ENCODE assay signal across 23 cellular contexts in the genomic region with DNA sequence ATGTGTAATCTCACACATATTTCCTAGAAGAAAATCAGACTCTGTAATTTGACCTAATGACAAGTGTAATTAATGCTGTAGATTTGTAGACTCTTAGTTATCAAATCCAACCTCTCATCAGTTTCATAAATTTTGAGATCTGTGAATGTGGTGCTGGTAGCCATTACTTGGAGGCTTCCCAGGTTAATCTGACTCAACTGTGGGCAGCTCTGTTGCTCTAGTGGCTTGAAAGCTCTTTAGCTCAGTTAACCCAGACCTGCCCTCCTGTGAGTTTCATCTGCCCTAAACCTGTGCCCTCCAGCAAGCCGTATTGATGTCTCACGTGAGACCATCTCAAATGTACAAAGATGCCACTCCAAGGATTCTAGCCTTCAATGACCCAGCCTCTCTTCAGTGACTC.
DNase-seq lines count a peak whose midpoint lies in the region; ATAC-seq, FAIRE-seq and TF ChIP-seq lines count a peak whose summit lies in the region.
"Had no signal": no experiment of that assay in that cellular context is flagged by ENCODE, and none has a peak within 500 bp of the region (broad histone marks: within the 10 kb centered on the region; RNA-seq: fewer than 3 reads in every experiment).

No MANE protein-coding gene starts in this region.

- H3K27ac Mint-ChIP-seq in astrocyte (ENCODE audit: unreplicated experiment) = no peak overlapping the region
- H3K27ac Mint-ChIP-seq: CD14-positive monocyte, IgD-negative memory B cell had no signal

- H3K9me3 ChIP-seq in right cardiac atrium (ENCODE audit: control insufficient read depth, low read length) = no peaks in the 10 kb centered on the region
- no peaks in the 10 kb centered on the region for H3K9me3 ChIP-seq in astrocyte (ENCODE audit: insufficient read depth, low read depth, low read length)
- no peaks in the 10 kb centered on the region for H3K9me3 ChIP-seq in aorta (ENCODE audit: control insufficient read depth, low read length)
- H3K9me3 ChIP-seq: Caco-2 had no signal

- no peak overlapping the region for H3K27ac ChIP-seq in right cardiac atrium (ENCODE audit: low read length)
- H3K27ac ChIP-seq in astrocyte (ENCODE audit: low read depth, low read length) = no peak overlapping the region
- H3K27ac ChIP-seq in aorta (ENCODE audit: low read depth in 1 of 2, low read length in 2 of 2) = no peak overlapping the region
- H3K27ac ChIP-seq: RWPE1 had no signal

- FAIRE-seq in astrocyte (lab: Jason Lieb, UNC) = peak; percentile 5
- FAIRE-seq: GM12891, H1 had no signal

- TF ChIP-seq CTCF in astrocyte (IDR thresholded peaks at IDR 0.05; ENCODE audit: insufficient read depth, low read depth, low read length) (no peak), fibroblast of the aortic adventitia (IDR thresholded peaks at IDR 0.05; ENCODE audit: insufficient read depth, low read length) (no peak)

- no peak overlapping the region for H3K4me2 ChIP-seq in astrocyte (ENCODE audit: low read length)

- 93% methylated on average over 2 of the region's 2 CpGs for WGBS in right cardiac atrium
- WGBS in aorta, 2 donors = 80 to 84% methylated on average over 2 of the region's 2 CpGs

- H3K4me1 ChIP-seq in right cardiac atrium (ENCODE audit: control insufficient read depth, insufficient read depth, low read length) = no peaks in the 10 kb centered on the region
- H3K4me1 ChIP-seq in astrocyte (ENCODE audit: insufficient read depth, low read length) = peaks cover 13% of the 10 kb centered on the region
- peaks cover 2 to 10% of the 10 kb centered on the region in 2 donors for H3K4me1 ChIP-seq in aorta (ENCODE audit: control insufficient read depth in 1 of 2, insufficient read depth in 2 of 2, low read length in 2 of 2)
- H3K4me1 ChIP-seq: Caco-2 had no signal

- no peak overlapping the region for H3K4me3 ChIP-seq in right cardiac atrium (ENCODE audit: low read length)
- H3K4me3 ChIP-seq in astrocyte (ENCODE audit: insufficient read depth, low read depth, low read length) = no peak overlapping the region
- no peak overlapping the region for H3K4me3 ChIP-seq in fibroblast of the aortic adventitia (ENCODE audit: low read depth, low read length)
- H3K4me3 ChIP-seq in aorta (ENCODE audit: low read length in 2 of 2) = no peak overlapping the region
- no peak overlapping the region for H3K4me3 ChIP-seq in H7 (ENCODE audit: insufficient read depth, low read depth, low read length)

- peaks cover 9% of the 10 kb centered on the region for H3K4me1 Mint-ChIP-seq in astrocyte (ENCODE audit: low read depth, unreplicated experiment)
- H3K4me1 Mint-ChIP-seq: CD14-positive monocyte, IgD-negative memory B cell had no signal

- H3K27me3 ChIP-seq in right cardiac atrium (ENCODE audit: control insufficient read depth, insufficient read depth) = no peaks in the 10 kb centered on the region
- no peaks in the 10 kb centered on the region for H3K27me3 ChIP-seq in astrocyte (ENCODE audit: insufficient read depth, low read length)
- H3K27me3 ChIP-seq in aorta (ENCODE audit: control insufficient read depth in 1 of 2, insufficient read depth in 2 of 2, low read length in 1 of 2) = no peaks in the 10 kb centered on the region
- H3K27me3 ChIP-seq in H7 (ENCODE audit: control insufficient read depth, insufficient read depth, low read length) = no peaks in the 10 kb centered on the region

- H3K27me3 Mint-ChIP-seq in astrocyte (ENCODE audit: low read depth, unreplicated experiment) = no peaks in the 10 kb centered on the region
- H3K27me3 Mint-ChIP-seq: IgD-negative memory B cell had no signal

- H3K79me2 ChIP-seq in astrocyte (ENCODE audit: insufficient read depth, low read length) = no peaks in the 10 kb centered on the region

- H4K20me1 ChIP-seq in astrocyte (ENCODE audit: insufficient read depth, low read length) = peaks cover 30% of the 10 kb centered on the region

- peaks cover 4% of the 10 kb centered on the region for H3K9me3 Mint-ChIP-seq in astrocyte (ENCODE audit: unreplicated experiment)

- H3K4me3 Mint-ChIP-seq in astrocyte (ENCODE audit: unreplicated experiment) = no peak overlapping the region
- H3K4me3 Mint-ChIP-seq: CD14-positive monocyte, IgD-negative memory B cell had no signal

- DNase-seq in left ventricle myocardium superior (no peak), right cardiac atrium (no peak), astrocyte (ENCODE audit: low read depth) (peak; percentile 47), fibroblast of the aortic adventitia (ENCODE audit: low read depth) (peak; percentile 35), aorta (no peak), H7 (no peak), NK-92 (lab: John Stamatoyannopoulos, UW; ENCODE audit: unreplicated experiment) (no peak)
- DNase-seq in activated CD4-positive, CD25-positive, alpha-beta regulatory T cell treated with anti-CD3 and anti-CD28 coated beads, Interleukin-2, amount 50 U/mL, for 72 hours = no peak
- DNase-seq: 8988T; Caco-2; DMS53; MV-4-11; NCI-H1436; NCI-H2107; NCI-H345; NCI-H526 treated with DMSO at 0.1 percent for 48 hours; NK-92 treated with Interleukin-12 subunit alpha and Interleukin-12 subunit beta, amount 100 ng/mL, for 24 hours; OCI-M1 had no signal

- no peak overlapping the region for H2AFZ ChIP-seq in astrocyte (ENCODE audit: low read depth, low read length)

- no peak overlapping the region for H3K9ac ChIP-seq in astrocyte (ENCODE audit: low read length)

- ATAC-seq in left ventricle myocardium superior (peak; percentile 41), right cardiac atrium (no peak), aorta (ENCODE audit: low FRiP score) (peak; percentile 26)

- H3K36me3 ChIP-seq in astrocyte (ENCODE audit: insufficient read depth, low read length) = no peaks in the 10 kb centered on the region
- no peaks in the 10 kb centered on the region for H3K36me3 ChIP-seq in aorta (ENCODE audit: control insufficient read depth in 1 of 2, insufficient read depth in 2 of 2, low read length in 1 of 2)
- no peaks in the 10 kb centered on the region for H3K36me3 ChIP-seq in H7 (replicated peaks; ENCODE audit: control insufficient read depth, insufficient read depth, low read length)

- intact Hi-C loops in left ventricle myocardium superior (cut with micrococcal nuclease) (no loop called here), right cardiac atrium (cut with DNase I) (loop anchor here in 1 of 4 donors (10.0 kb wide), 1 partner anchor 171 kb away; no protein-coding TSS in a partner anchor), aorta (cut with DNase I) (loop anchor here (5.0 to 10.0 kb wide), 3 partner anchors 321 to 719 kb away; partner anchors contain the start of gene FBXL7 (in 1 of the 2))

- no peaks in the 10 kb centered on the region for H3K36me3 Mint-ChIP-seq in astrocyte (ENCODE audit: low read depth, unreplicated experiment)
- H3K36me3 Mint-ChIP-seq: CD14-positive monocyte, IgD-negative memory B cell had no signal

Comparison
In these comparisons a context has a peak if more than half of its experiments do, and no peak if none do; other contexts are left out.
1. ATAC-seq: peak in left ventricle myocardium superior (single experiment) and aorta (single experiment); none in right cardiac atrium (0 of 2).
2. DNase-seq: peak in astrocyte (single experiment) and fibroblast of the aortic adventitia (single experiment); none in left ventricle myocardium superior (single experiment), right cardiac atrium (0 of 3), aorta (0 of 2), H7 (single experiment), activated CD4-positive, CD25-positive, alpha-beta regulatory T cell treated with anti-CD3 and anti-CD28 coated beads, Interleukin-2, amount 50 U/mL, for 72 hours (single experiment) and NK-92 (single experiment).